In the genomic region with DNA sequence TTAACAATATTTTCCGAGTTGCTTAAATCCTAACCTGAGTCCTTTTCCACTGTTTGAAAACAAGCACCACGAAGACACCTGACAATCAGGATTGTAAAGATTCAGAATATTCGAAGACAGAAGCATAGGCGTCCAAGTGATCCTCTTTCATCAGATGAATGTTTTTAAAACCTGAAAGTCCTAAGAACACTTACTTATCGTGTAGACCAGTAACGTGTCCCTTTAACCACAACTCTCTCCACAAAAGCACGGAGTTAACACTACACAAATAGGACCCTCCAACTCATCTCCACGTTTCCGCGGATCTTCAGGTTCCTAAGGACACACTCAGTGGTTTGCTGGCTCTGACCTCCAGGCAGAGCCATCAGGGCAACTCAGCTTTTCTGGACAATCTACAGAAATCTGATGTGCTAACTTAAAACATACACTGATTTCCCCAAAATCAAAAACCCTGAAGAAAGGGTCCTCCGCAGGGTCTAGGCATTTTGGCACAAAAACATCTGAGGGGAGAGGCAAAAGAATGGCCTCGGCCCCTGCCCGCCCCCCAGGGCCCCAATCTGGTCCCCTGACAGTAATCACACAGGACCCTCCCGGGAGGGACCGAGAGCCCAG, we compare ENCODE assay signal across 8 cellular contexts. TPM values are rescaled to one million over a fixed set of nuclear protein-coding genes. Genes with fewer than 3 reads are reported as not detected.
A peak's percentile ranks its signal among the peaks of the same experiment; 100 is the strongest.
DNase-seq lines count a peak whose midpoint lies in the region; ATAC-seq and TF ChIP-seq lines count a peak whose summit lies in the region.

No MANE protein-coding gene starts in this region.

- H2AFZ ChIP-seq in hepatocyte, result peak overlapping the region; percentile 56

- 5% methylated on average over 12 of the region's 15 CpGs for WGBS in hepatocyte (ENCODE audit: low lambda C conversion rate, missing lambda C conversion rate)

- peak overlapping the region; percentile 93 for H3K4me3 ChIP-seq in CD4-positive, CD25-positive, alpha-beta regulatory T cell (ENCODE audit: low read depth, low read length)
- H3K4me3 ChIP-seq in hepatocyte (peak overlapping the region; percentile 76), skin epidermis (peak overlapping the region; percentile 46 to 90 (median 73))

- no peaks in the 10 kb centered on the region for H3K9me3 ChIP-seq in CD4-positive, CD25-positive, alpha-beta regulatory T cell (ENCODE audit: control insufficient read depth in 2 of 2, low read length in 2 of 2)
- H3K9me3 ChIP-seq in hepatocyte (ENCODE audit: low read depth), result no peaks in the 10 kb centered on the region

- H3K27me3 ChIP-seq in CD4-positive, CD25-positive, alpha-beta regulatory T cell (ENCODE audit: control insufficient read depth, insufficient read depth, low read length), result no peaks in the 10 kb centered on the region
- no peaks in the 10 kb centered on the region for H3K27me3 ChIP-seq in hepatocyte

- peaks cover 37% of the 10 kb centered on the region for H4K20me1 ChIP-seq in hepatocyte (ENCODE audit: insufficient read depth, poor library complexity, severe bottlenecking)

- no peaks in the 10 kb centered on the region for H3K36me3 Mint-ChIP-seq in CD4-positive, CD25-positive, alpha-beta regulatory T cell
- H3K36me3 Mint-ChIP-seq in activated CD8-positive, alpha-beta T cell treated with anti-CD3 and anti-CD28 coated beads for 36 hours (ENCODE audit: low read depth), result peaks cover 28% of the 10 kb centered on the region

- peaks cover 34% of the 10 kb centered on the region for H3K4me1 ChIP-seq in CD4-positive, CD25-positive, alpha-beta regulatory T cell (ENCODE audit: control insufficient read depth, insufficient read depth, low read length, poor library complexity, severe bottlenecking)
- H3K4me1 ChIP-seq in hepatocyte (ENCODE audit: insufficient read depth), result peaks cover 20% of the 10 kb centered on the region

- POLR2A ChIA-PET in activated CD8-positive, alpha-beta T cell treated with anti-CD3 and anti-CD28 coated beads for 36 hours (lab: Charles Lee), result interaction anchor here (1.0 to 1.4 kb wide), 2 partner anchors 32 to 302 kb away, joined by 3 read pairs; no protein-coding TSS in a partner anchor

- no peaks in the 10 kb centered on the region for H3K9me2 ChIP-seq in hepatocyte (replicated peaks; ENCODE audit: insufficient read depth)

- CTCF ChIA-PET in activated CD8-positive, alpha-beta T cell treated with anti-CD3 and anti-CD28 coated beads for 36 hours (lab: Charles Lee), result interaction anchor here (1.4 kb wide), 2 partner anchors 13 to 40 kb away, joined by 3 read pairs; no protein-coding TSS in a partner anchor

- H3K4me1 Mint-ChIP-seq in CD4-positive, CD25-positive, alpha-beta regulatory T cell, result peaks cover 25 to 61% (median 45%) of the 10 kb centered on the region in 4 donors
- peaks cover 45% of the 10 kb centered on the region for H3K4me1 Mint-ChIP-seq in activated CD8-positive, alpha-beta T cell treated with anti-CD3 and anti-CD28 coated beads for 36 hours (ENCODE audit: low read depth)

- peak overlapping the region; percentile 62 for H3K27ac ChIP-seq in CD4-positive, CD25-positive, alpha-beta regulatory T cell (ENCODE audit: insufficient read depth, low read length, poor library complexity, severe bottlenecking)
- peak overlapping the region; percentile 96 for H3K27ac ChIP-seq in hepatocyte
- peak overlapping the region; percentile 88 to 99 (median 97) for H3K27ac ChIP-seq in skin epidermis

- peaks cover 6% of the 10 kb centered on the region for H3K27me3 Mint-ChIP-seq in CD4-positive, CD25-positive, alpha-beta regulatory T cell
- H3K27me3 Mint-ChIP-seq in activated CD8-positive, alpha-beta T cell treated with anti-CD3 and anti-CD28 coated beads for 36 hours, result no peaks in the 10 kb centered on the region

- H3K9me3 Mint-ChIP-seq in CD4-positive, CD25-positive, alpha-beta regulatory T cell, result no peaks in the 10 kb centered on the region
- no peaks in the 10 kb centered on the region for H3K9me3 Mint-ChIP-seq in activated CD8-positive, alpha-beta T cell treated with anti-CD3 and anti-CD28 coated beads for 36 hours

- peak in 1 of 3 donors; percentile 39 for DNase-seq in CD4-positive, CD25-positive, alpha-beta regulatory T cell
- no peak for DNase-seq in activated CD8-positive, alpha-beta T cell treated with anti-CD3 and anti-CD28 coated beads for 36 hours
- DNase-seq in hepatocyte (ENCODE audit: low spot score), result no peak
- DNase-seq in activated effector memory CD4-positive, alpha-beta T cell treated with Interleukin-2 at 50 U/mL for 16 hours, result no peak

- intact Hi-C loops in activated CD8-positive, alpha-beta T cell treated with anti-CD3 and anti-CD28 coated beads for 36 hours (cut with micrococcal nuclease), result no loop called here

- peak overlapping the region; percentile 91 for H3K4me2 ChIP-seq in hepatocyte

- H3K27ac Mint-ChIP-seq in CD4-positive, CD25-positive, alpha-beta regulatory T cell, result peak overlapping the region; percentile 42 to 80 (median 77)
- peak overlapping the region; percentile 81 for H3K27ac Mint-ChIP-seq in activated CD8-positive, alpha-beta T cell treated with anti-CD3 and anti-CD28 coated beads for 36 hours

- H3K4me3 Mint-ChIP-seq in CD4-positive, CD25-positive, alpha-beta regulatory T cell, result peak overlapping the region; percentile 75 to 93 (median 86)
- H3K4me3 Mint-ChIP-seq in activated CD8-positive, alpha-beta T cell treated with anti-CD3 and anti-CD28 coated beads for 36 hours, result peak overlapping the region; percentile 81

- H3K79me2 ChIP-seq in hepatocyte, result peaks cover 62% of the 10 kb centered on the region

- TF ChIP-seq CTCF in activated CD8-positive, alpha-beta T cell treated with anti-CD3 and anti-CD28 coated beads for 36 hours (IDR thresholded peaks at IDR 0.05), result no peak
- TF ChIP-seq CTCF in hepatocyte (IDR thresholded peaks at IDR 0.05; ENCODE audit: poor library complexity), result no peak

- H3K36me3 ChIP-seq in CD4-positive, CD25-positive, alpha-beta regulatory T cell (ENCODE audit: control insufficient read depth, insufficient read depth, low read length), result no peaks in the 10 kb centered on the region
- H3K36me3 ChIP-seq in hepatocyte (replicated peaks; ENCODE audit: insufficient read depth, low read depth), result no peaks in the 10 kb centered on the region

- ATAC-seq in CD4-positive, CD25-positive, alpha-beta regulatory T cell (ENCODE audit: low read depth in 2 of 2), result no peak
- ATAC-seq in HG03196 (IDR thresholded peaks at IDR 0.05; ENCODE audit: unreplicated experiment) (peak; percentile 3), GM21381 (IDR thresholded peaks at IDR 0.05; ENCODE audit: unreplicated experiment) (no peak), GM19467 (IDR thresholded peaks at IDR 0.05; ENCODE audit: unreplicated experiment) (no peak)
- no peak for ATAC-seq in activated CD8-positive, alpha-beta T cell treated with anti-CD3 and anti-CD28 coated beads for 36 hours

RNA-seq across cellular contexts. Expression of gene DICER1, which starts 1.1 kb away (rescaled TPM):
- total RNA-seq in CD4-positive, CD25-positive, alpha-beta regulatory T cell, result 52.0 TPM
- polyA plus RNA-seq in CD4-positive, CD25-positive, alpha-beta regulatory T cell, result 10 to 100 TPM; 12.4 to 15.7 (median 12.9) TPM
- 10 to 100 TPM; 45.3 to 50.3 TPM for total RNA-seq in activated CD8-positive, alpha-beta T cell treated with anti-CD3 and anti-CD28 coated beads for 36 hours
- 64.3 and 111 TPM in 2 replicates for total RNA-seq in hepatocyte
- polyA plus RNA-seq in hepatocyte, result 19.8 and 20.0 TPM in 2 replicates
